In genomic region chr6:154565331-154565730, GRCh38 we compare ENCODE assay signal across 40 cellular contexts. TPM values are rescaled to one million over a fixed set of nuclear protein-coding genes. Genes with fewer than 3 reads are reported as not detected.
"Had no signal": no experiment of that assay in that cellular context is flagged by ENCODE, and none has a peak within 500 bp of the region (broad histone marks: within the 10 kb centered on the region; RNA-seq: fewer than 3 reads in every experiment).

No MANE protein-coding gene starts in this region.

- H3K36me3 Mint-ChIP-seq: activated naive CD4-positive, alpha-beta T cell treated with anti-CD3 and anti-CD28 coated beads, Interleukin-2, amount 10 ng/mL, durations not matched to agents 7 days and 5 days; activated naive CD4-positive, alpha-beta T cell treated with anti-CD3 and anti-CD28 coated beads, Interleukin-2, amount 50 U/mL, for 24 hours; activated naive CD4-positive, alpha-beta T cell treated with anti-CD3 and anti-CD28 coated beads, Interleukin-2, amount 50 U/mL, for 72 hours; activated naive CD8-positive, alpha-beta T cell; activated naive CD8-positive, alpha-beta T cell treated with anti-CD3 and anti-CD28 coated beads for 36 hours; activated naive CD8-positive, alpha-beta T cell treated with anti-CD3 and anti-CD28 coated beads, Interleukin-2, amount 10 ng/mL, durations not matched to agents 7 days and 5 days; brain had no signal

- DNase-seq: activated effector memory CD4-positive, alpha-beta T cell treated with anti-CD3 and anti-CD28 coated beads, Interleukin-2, amount 50 U/mL, for 16 hours; activated effector memory CD4-positive, alpha-beta T cell treated with Interleukin-2 at 50 U/mL for 16 hours; activated gamma-delta T cell; activated gamma-delta T cell treated with Interleukin-2 at 50 U/mL for 16 hours; activated naive CD4-positive, alpha-beta T cell; activated naive CD4-positive, alpha-beta T cell treated with anti-CD3 and anti-CD28 coated beads for 36 hours; activated naive CD4-positive, alpha-beta T cell treated with anti-CD3 and anti-CD28 coated beads, Interleukin-2, amount 10 ng/mL, durations not matched to agents 7 days and 5 days; activated naive CD4-positive, alpha-beta T cell treated with anti-CD3 and anti-CD28 coated beads, Interleukin-2, amount 50 U/mL, for 16 hours; activated naive CD4-positive, alpha-beta T cell treated with Interleukin-2 at 50 U/mL for 16 hours; activated naive CD8-positive, alpha-beta T cell treated with anti-CD3 and anti-CD28 coated beads for 36 hours; activated naive CD8-positive, alpha-beta T cell treated with anti-CD3 and anti-CD28 coated beads, Interleukin-2, amount 10 ng/mL, durations not matched to agents 7 days and 5 days; activated naive CD8-positive, alpha-beta T cell treated with anti-CD3 and anti-CD28 coated beads, Interleukin-2, amount 50 U/mL, for 24 hours; activated T-cell treated with anti-CD3 and anti-CD28 coated beads, Interleukin-2, amount 50 U/mL, for 1 hour; activated T-cell treated with anti-CD3 and anti-CD28 coated beads, Interleukin-2, amount 50 U/mL, for 24 hours; activated T-cell treated with anti-CD3 and anti-CD28 coated beads, Interleukin-2, amount 50 U/mL, for 4 hours; activated T-cell treated with anti-CD3 and anti-CD28 coated beads, Interleukin-2, amount 50 U/mL, for 48 hours; activated T-cell treated with anti-CD3 and anti-CD28 coated beads, Interleukin-2, amount 50 U/mL, for 72 hours; adrenal gland; amniotic stem cell; amygdala; anterior cingulate cortex; aorta; body of pancreas; brain microvascular endothelial cell; caudate nucleus; central memory CD4-positive, alpha-beta T cell; cerebellar nuclear complex had no signal

- H3K4me3 ChIP-seq: adrenal gland, ascending aorta, body of pancreas, breast epithelium, cardiac muscle cell had no signal

- H3K9me3 Mint-ChIP-seq: activated naive CD4-positive, alpha-beta T cell treated with anti-CD3 and anti-CD28 coated beads for 36 hours; activated naive CD4-positive, alpha-beta T cell treated with anti-CD3 and anti-CD28 coated beads, Interleukin-2, amount 10 ng/mL, durations not matched to agents 7 days and 5 days; activated naive CD4-positive, alpha-beta T cell treated with anti-CD3 and anti-CD28 coated beads, Interleukin-2, amount 50 U/mL, for 24 hours; activated naive CD8-positive, alpha-beta T cell treated with anti-CD3 and anti-CD28 coated beads for 36 hours; activated naive CD8-positive, alpha-beta T cell treated with anti-CD3 and anti-CD28 coated beads, Interleukin-2, amount 10 ng/mL, durations not matched to agents 7 days and 5 days; activated naive CD8-positive, alpha-beta T cell treated with anti-CD3 and anti-CD28 coated beads, Interleukin-2, amount 50 U/mL, for 24 hours; activated T-cell treated with anti-CD3 and anti-CD28 coated beads, Interleukin-2, amount 50 U/mL, for 24 hours; activated T-cell treated with anti-CD3 and anti-CD28 coated beads, Interleukin-2, amount 50 U/mL, for 4 hours; activated T-cell treated with anti-CD3 and anti-CD28 coated beads, Interleukin-2, amount 50 U/mL, for 72 hours; activated T-helper 1 cell treated with anti-CD3 and anti-CD28 coated beads, Interleukin-12 subunit alpha, Interleukin-12 subunit beta, Interleukin-2, Interleukin-4 antibody, amounts not matched to agents 30 ng/mL and 10 ng/mL and 1 ng/mL, durations not matched to agents 14 hours and 24 hours and 36 hours; activated T-helper 2 cell treated with anti-CD3 and anti-CD28 coated beads, Interferon-gamma antibody, Interleukin-2, Interleukin-4, amounts not matched to agents 10 μg/mL and 5 μg/mL and 100 μg/mL, durations not matched to agents 14 hours and 24 hours and 36 hours; brain; central memory CD8-positive, alpha-beta T cell had no signal

- H3K4me1 ChIP-seq: adrenal gland, ascending aorta, breast epithelium had no signal

- H3K27ac ChIP-seq: adrenal gland, ascending aorta, body of pancreas, brain microvascular endothelial cell, breast epithelium, cardiac muscle cell had no signal

- FAIRE-seq: astrocyte, bronchial epithelial cell had no signal

- H3K27me3 ChIP-seq: adrenal gland, ascending aorta, body of pancreas, brain microvascular endothelial cell, breast epithelium, cardiac muscle cell had no signal

- H3K27ac Mint-ChIP-seq: activated naive CD4-positive, alpha-beta T cell treated with anti-CD3 and anti-CD28 coated beads for 36 hours; activated naive CD4-positive, alpha-beta T cell treated with anti-CD3 and anti-CD28 coated beads, Interleukin-2, amount 10 ng/mL, durations not matched to agents 7 days and 5 days; activated naive CD4-positive, alpha-beta T cell treated with anti-CD3 and anti-CD28 coated beads, Interleukin-2, amount 50 U/mL, for 24 hours; activated naive CD4-positive, alpha-beta T cell treated with anti-CD3 and anti-CD28 coated beads, Interleukin-2, amount 50 U/mL, for 72 hours; activated naive CD8-positive, alpha-beta T cell; activated naive CD8-positive, alpha-beta T cell treated with anti-CD3 and anti-CD28 coated beads for 36 hours; activated naive CD8-positive, alpha-beta T cell treated with anti-CD3 and anti-CD28 coated beads, Interleukin-2, amount 10 ng/mL, durations not matched to agents 7 days and 5 days; activated naive CD8-positive, alpha-beta T cell treated with anti-CD3 and anti-CD28 coated beads, Interleukin-2, amount 50 U/mL, for 24 hours; activated T-cell treated with anti-CD3 and anti-CD28 coated beads, Interleukin-2, amount 50 U/mL, for 24 hours; activated T-helper 1 cell treated with anti-CD3 and anti-CD28 coated beads, Interleukin-12 subunit alpha, Interleukin-12 subunit beta, Interleukin-2, Interleukin-4 antibody, amounts not matched to agents 30 ng/mL and 10 ng/mL and 1 ng/mL, durations not matched to agents 14 hours and 24 hours and 36 hours; activated T-helper 17 cell treated with anti-CD3 and anti-CD28 coated beads, Interleukin-2, amount 50 U/mL, for 72 hours; activated T-helper 2 cell treated with anti-CD3 and anti-CD28 coated beads, Interferon-gamma antibody, Interleukin-2, Interleukin-4, amounts not matched to agents 10 μg/mL and 5 μg/mL and 100 μg/mL, durations not matched to agents 14 hours and 24 hours and 36 hours; brain had no signal

- H3K36me3 ChIP-seq: adrenal gland, ascending aorta, brain microvascular endothelial cell, breast epithelium, cardiac muscle cell had no signal

- H3K9me3 ChIP-seq: adrenal gland, ascending aorta, body of pancreas, breast epithelium had no signal

- ATAC-seq: activated naive CD4-positive, alpha-beta T cell treated with anti-CD3 and anti-CD28 coated beads, Interleukin-2, amount 50 U/mL, for 72 hours; activated naive CD8-positive, alpha-beta T cell treated with anti-CD3 and anti-CD28 coated beads, Interleukin-2, amount 50 U/mL, for 24 hours; activated T-cell treated with anti-CD3 and anti-CD28 coated beads, Interleukin-2, amount 50 U/mL, for 4 hours; activated T-cell treated with anti-CD3 and anti-CD28 coated beads, Interleukin-2, amount 50 U/mL, for 72 hours; activated T-helper 17 cell treated with anti-CD3 and anti-CD28 coated beads, Interleukin-2, amount 50 U/mL, for 72 hours; body of pancreas had no signal

- H3K4me1 Mint-ChIP-seq: activated naive CD4-positive, alpha-beta T cell treated with anti-CD3 and anti-CD28 coated beads, Interleukin-2, amount 10 ng/mL, durations not matched to agents 7 days and 5 days; activated naive CD4-positive, alpha-beta T cell treated with anti-CD3 and anti-CD28 coated beads, Interleukin-2, amount 50 U/mL, for 24 hours; activated naive CD8-positive, alpha-beta T cell treated with anti-CD3 and anti-CD28 coated beads for 36 hours; activated naive CD8-positive, alpha-beta T cell treated with anti-CD3 and anti-CD28 coated beads, Interleukin-2, amount 10 ng/mL, durations not matched to agents 7 days and 5 days; activated naive CD8-positive, alpha-beta T cell treated with anti-CD3 and anti-CD28 coated beads, Interleukin-2, amount 50 U/mL, for 24 hours; activated T-helper 17 cell treated with anti-CD3 and anti-CD28 coated beads, Interleukin-2, amount 50 U/mL, for 72 hours; central memory CD8-positive, alpha-beta T cell had no signal

- H3K4me3 Mint-ChIP-seq: activated naive CD4-positive, alpha-beta T cell treated with anti-CD3 and anti-CD28 coated beads for 36 hours; activated naive CD4-positive, alpha-beta T cell treated with anti-CD3 and anti-CD28 coated beads, Interleukin-2, amount 10 ng/mL, durations not matched to agents 7 days and 5 days; activated naive CD4-positive, alpha-beta T cell treated with anti-CD3 and anti-CD28 coated beads, Interleukin-2, amount 50 U/mL, for 24 hours; activated naive CD8-positive, alpha-beta T cell; activated naive CD8-positive, alpha-beta T cell treated with anti-CD3 and anti-CD28 coated beads for 36 hours; activated naive CD8-positive, alpha-beta T cell treated with anti-CD3 and anti-CD28 coated beads, Interleukin-2, amount 10 ng/mL, durations not matched to agents 7 days and 5 days; activated naive CD8-positive, alpha-beta T cell treated with anti-CD3 and anti-CD28 coated beads, Interleukin-2, amount 50 U/mL, for 24 hours; activated T-cell treated with anti-CD3 and anti-CD28 coated beads, Interleukin-2, amount 50 U/mL, for 24 hours; activated T-cell treated with anti-CD3 and anti-CD28 coated beads, Interleukin-2, amount 50 U/mL, for 4 hours; activated T-cell treated with anti-CD3 and anti-CD28 coated beads, Interleukin-2, amount 50 U/mL, for 72 hours; activated T-helper 1 cell treated with anti-CD3 and anti-CD28 coated beads, Interleukin-12 subunit alpha, Interleukin-12 subunit beta, Interleukin-2, Interleukin-4 antibody, amounts not matched to agents 30 ng/mL and 10 ng/mL and 1 ng/mL, durations not matched to agents 14 hours and 24 hours and 36 hours; activated T-helper 17 cell treated with anti-CD3 and anti-CD28 coated beads, Interleukin-2, amount 50 U/mL, for 72 hours; brain; central memory CD8-positive, alpha-beta T cell had no signal

- H3K27me3 Mint-ChIP-seq: activated naive CD4-positive, alpha-beta T cell treated with anti-CD3 and anti-CD28 coated beads, Interleukin-2, amount 10 ng/mL, durations not matched to agents 7 days and 5 days; activated naive CD8-positive, alpha-beta T cell had no signal

RNA-seq across cellular contexts. Expression of gene CNKSR3, which starts 54.8 kb away (rescaled TPM):
- total RNA-seq: activated naive CD8-positive, alpha-beta T cell treated with anti-CD3 and anti-CD28 coated beads, Interleukin-2, amount 10 ng/mL, durations not matched to agents 7 days and 5 days; activated T-helper 1 cell treated with anti-CD3 and anti-CD28 coated beads, Interleukin-12 subunit alpha, Interleukin-12 subunit beta, Interleukin-2, Interleukin-4 antibody, amounts not matched to agents 30 ng/mL and 10 ng/mL and 1 ng/mL, durations not matched to agents 14 hours and 24 hours and 36 hours had no signal
